Comparison of ENCODE assay signal across 1 cellular context in genomic region chr22:16781074-16781763, GRCh38.
A peak's percentile ranks its signal among the peaks of the same experiment; 100 is the strongest.
TF ChIP-seq lines count a peak whose summit lies in the region.

No MANE protein-coding gene starts in this region.

TF ChIP-seq in K562, 482 proteins besides CTCF, POLR2A, EP300 and RAD21 (continued from another document and continues in another):
- TF ChIP-seq TSHZ1 (CRISPR knock-in tag; IDR thresholded peaks at IDR 0.05) (no peak), EP400 (IDR thresholded peaks at IDR 0.05) (no peak), ZNF318 (IDR thresholded peaks at IDR 0.05; ENCODE audit: borderline replicate concordance in 1 of 2, low read depth in 1 of 2) (no peak), THRB (CRISPR knock-in tag; conservative IDR thresholded peaks at IDR 0.05) (0 out of 2 replicates have a peak, but pooled peaks have one; percentile 38), TFAM (CRISPR knock-in tag; conservative IDR thresholded peaks at IDR 0.05) (no peak), TFE3 (CRISPR knock-in tag; IDR thresholded peaks at IDR 0.05) (no peak), ERF (CRISPR knock-in tag; IDR thresholded peaks at IDR 0.05) (no peak), KLF1 (tag; IDR thresholded peaks at IDR 0.05) (0 out of 2 replicates have a peak, but pooled peaks have one; percentile 54), ZNF277 (CRISPR knock-in tag; IDR thresholded peaks at IDR 0.05; ENCODE audit: borderline replicate concordance) (no peak), VEZF1 (CRISPR knock-in tag; IDR thresholded peaks at IDR 0.05) (no peak), ADNP (tag; IDR thresholded peaks at IDR 0.05) (peak; percentile 61; the same call in 1 of the 2 replicates), THAP12 (CRISPR knock-in tag; IDR thresholded peaks at IDR 0.05) (no peak), SMARCA4 (IDR thresholded peaks at IDR 0.05) (peak; percentile 83), KLF10 (CRISPR knock-in tag; IDR thresholded peaks at IDR 0.05) (no peak), SFPQ (IDR thresholded peaks at IDR 0.05; ENCODE audit: low read depth, low read length) (no peak), FOSL1 (tag; conservative IDR thresholded peaks at IDR 0.05) (peak; percentile 95), CSDE1 (IDR thresholded peaks at IDR 0.05) (no peak), POLR2AphosphoS5 (IDR thresholded peaks at IDR 0.05; ENCODE audit: control insufficient read depth, insufficient read depth, low read depth, low read length) (peak; percentile 42; the same call in 1 of the 2 replicates), ZBTB33 (CRISPR knock-in tag; IDR thresholded peaks at IDR 0.05) (0 out of 2 replicates have a peak, but pooled peaks have one; percentile 18), MCM5 (IDR thresholded peaks at IDR 0.05; ENCODE audit: low read depth) (no peak), ZNF436 (CRISPR knock-in tag; IDR thresholded peaks at IDR 0.05) (no peak), CBX3 (IDR thresholded peaks at IDR 0.05; ENCODE audit: borderline replicate concordance in 1 of 2, low read length in 2 of 2) (peak in 1 of 2 experiments; percentile 54; a peak in 1 of 3 replicates), BRD9 (IDR thresholded peaks at IDR 0.05; ENCODE audit: low read depth, partially characterized antibody) (no peak), SMAD4 (CRISPR knock-in tag; conservative IDR thresholded peaks at IDR 0.05) (no peak), DEAF1 (CRISPR knock-in tag; IDR thresholded peaks at IDR 0.05) (no peak)
